Comparison of ENCODE assay signal across 11 cellular contexts in the genomic region with DNA sequence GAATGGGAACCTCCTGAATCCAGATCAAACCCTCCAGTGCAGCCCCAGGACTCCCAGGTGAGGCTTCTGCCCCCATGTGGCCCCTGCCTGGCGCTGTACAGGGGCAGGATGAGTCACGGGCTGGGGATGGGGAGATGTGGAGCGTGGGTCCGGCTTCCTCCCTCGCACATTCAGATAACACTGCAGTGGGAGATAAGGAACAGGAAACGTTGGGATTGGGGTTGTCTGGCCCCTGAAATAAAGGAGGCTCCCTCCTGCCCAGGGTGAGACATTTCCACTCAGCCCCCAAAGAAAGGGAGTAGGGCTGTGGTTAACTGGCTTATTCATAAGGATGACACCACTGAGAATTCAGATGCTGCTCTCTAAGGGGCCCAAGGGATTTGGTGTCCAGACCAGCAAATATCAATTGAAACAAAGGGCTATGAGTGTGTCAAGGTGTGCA. TPM values are rescaled to one million over a fixed set of nuclear protein-coding genes. Genes with fewer than 3 reads are reported as not detected.
DNase-seq lines count a peak whose midpoint lies in the region; ATAC-seq and TF ChIP-seq lines count a peak whose summit lies in the region.
"Had no signal": no experiment of that assay in that cellular context is flagged by ENCODE, and none has a peak within 500 bp of the region (broad histone marks: within the 10 kb centered on the region; RNA-seq: fewer than 3 reads in every experiment).

No MANE protein-coding gene starts in this region.

- no peaks in the 10 kb centered on the region for H3K9me3 Mint-ChIP-seq in activated CD4-positive, alpha-beta T cell treated with anti-CD3 and anti-CD28 coated beads for 36 hours (ENCODE audit: low read depth)
- H3K9me3 Mint-ChIP-seq: CD4-positive, alpha-beta T cell had no signal

- no peaks in the 10 kb centered on the region for H3K9me3 ChIP-seq in stomach smooth muscle (ENCODE audit: control insufficient read depth in 2 of 2, low read length in 2 of 2)
- H3K9me3 ChIP-seq: MG63 had no signal

- no peaks in the 10 kb centered on the region for H3K27me3 ChIP-seq in stomach smooth muscle (ENCODE audit: control insufficient read depth in 1 of 2, insufficient read depth in 2 of 2, low read length in 2 of 2)
- H3K27me3 ChIP-seq: MG63 had no signal

- no peak overlapping the region for H3K4me3 Mint-ChIP-seq in activated CD4-positive, alpha-beta T cell treated with anti-CD3 and anti-CD28 coated beads for 36 hours
- H3K4me3 Mint-ChIP-seq: CD4-positive, alpha-beta T cell had no signal

- H3K9ac ChIP-seq in stomach smooth muscle (ENCODE audit: low read length in 2 of 2) = peak overlapping the region in 1 of 2 donors; percentile 41

- no peak overlapping the region for H3K4me3 ChIP-seq in epithelial cell of proximal tubule (ENCODE audit: low read depth, low read length)
- H3K4me3 ChIP-seq in stomach smooth muscle (ENCODE audit: low read length in 2 of 2) = no peak overlapping the region
- H3K4me3 ChIP-seq: MG63 had no signal

- H3K36me3 Mint-ChIP-seq in activated CD4-positive, alpha-beta T cell treated with anti-CD3 and anti-CD28 coated beads for 36 hours (ENCODE audit: low read depth) = no peaks in the 10 kb centered on the region

- H3K36me3 ChIP-seq in stomach smooth muscle (ENCODE audit: control insufficient read depth in 2 of 2, insufficient read depth in 2 of 2, low read length in 2 of 2) = peaks cover 4 to 21% of the 10 kb centered on the region in 2 donors
- H3K36me3 ChIP-seq: MG63 had no signal

- H3K4me1 Mint-ChIP-seq in activated CD4-positive, alpha-beta T cell treated with anti-CD3 and anti-CD28 coated beads for 36 hours = no peaks in the 10 kb centered on the region

- DNase-seq in activated CD4-positive, alpha-beta T cell treated with anti-CD3 and anti-CD28 coated beads for 36 hours = no peak
- DNase-seq in activated CD4-positive, alpha-beta T cell treated with anti-CD3 and anti-CD28 coated beads, Interleukin-2, amount 50 U/mL, for 4 hours = no peak
- DNase-seq in NCI-H69 (lab: John Stamatoyannopoulos, UW) (peak; percentile 48), epithelial cell of proximal tubule (ENCODE audit: low read depth) (no peak)
- DNase-seq in stimulated activated CD4-positive, alpha-beta T cell treated with anti-CD3 and anti-CD28 coated beads, Interleukin-4, amount 100 ng/mL, for 24 hours = no peak
- no peak for DNase-seq in activated CD4-positive, alpha-beta T cell treated with anti-CD3 and anti-CD28 coated beads for 48 hours
- DNase-seq: amygdala; CD4-positive, alpha-beta T cell had no signal

- peak overlapping the region; percentile 31 for H3K27ac ChIP-seq in stomach smooth muscle (ENCODE audit: low read length)

- intact Hi-C loops in activated CD4-positive, alpha-beta T cell treated with anti-CD3 and anti-CD28 coated beads for 36 hours (cut with DNase I, micrococcal nuclease) = loop anchor here in 1 of 2 experiments (5.0 kb wide), 3 partner anchors 252 to 712 kb away; a partner anchor contains a TSS

- peaks cover 20% of the 10 kb centered on the region for H3K4me1 ChIP-seq in stomach smooth muscle (ENCODE audit: control insufficient read depth, insufficient read depth, low read length)

- H3K27ac Mint-ChIP-seq in activated CD4-positive, alpha-beta T cell treated with anti-CD3 and anti-CD28 coated beads for 36 hours = no peak overlapping the region
- H3K27ac Mint-ChIP-seq: CD4-positive, alpha-beta T cell had no signal

- ATAC-seq in activated CD4-positive, alpha-beta T cell treated with anti-CD3 and anti-CD28 coated beads for 36 hours = peak; percentile 13
- no peak for ATAC-seq in GM19035 (IDR thresholded peaks at IDR 0.05; ENCODE audit: unreplicated experiment)

- peak; percentile 33 for TF ChIP-seq CTCF in epithelial cell of proximal tubule (conservative IDR thresholded peaks at IDR 0.05; ENCODE audit: low read depth, low read length)

- POLR2A ChIA-PET in activated CD4-positive, alpha-beta T cell treated with anti-CD3 and anti-CD28 coated beads for 36 hours (lab: Charles Lee) = no interaction called here

- CTCF ChIA-PET in activated CD4-positive, alpha-beta T cell treated with anti-CD3 and anti-CD28 coated beads for 36 hours (lab: Charles Lee) = interaction anchor here (0.6 to 10.3 kb wide), 7 partner anchors 9 to 235 kb away, joined by 3 to 195 read pairs (median 3); no protein-coding TSS in a partner anchor

- H3K27me3 Mint-ChIP-seq in activated CD4-positive, alpha-beta T cell treated with anti-CD3 and anti-CD28 coated beads for 36 hours = peaks cover 2% of the 10 kb centered on the region

RNA-seq across cellular contexts. Expression of a gene that starts 30.7 kb away (rescaled TPM):
- not detected for total RNA-seq in activated CD4-positive, alpha-beta T cell treated with anti-CD3 and anti-CD28 coated beads for 36 hours
- 61.9 and 111 TPM in 2 replicates for total RNA-seq in epithelial cell of proximal tubule
- total RNA-seq: CD4-positive, alpha-beta T cell had no signal

RNA-seq across cellular contexts. Expression of a gene that starts 31.4 kb away (rescaled TPM):
- total RNA-seq in activated CD4-positive, alpha-beta T cell treated with anti-CD3 and anti-CD28 coated beads for 36 hours = 10 to 100 TPM in 1 of 2 experiments, 1 to 10 TPM in 1; 9.8 to 11.5 TPM
- 409 and 423 TPM in 2 replicates for total RNA-seq in epithelial cell of proximal tubule
- total RNA-seq: CD4-positive, alpha-beta T cell had no signal

Comparison
In these comparisons a context has a peak if more than half of its experiments do, and no peak if none do; other contexts are left out.
1. RNA of a gene that starts 30.7 kb away (total RNA-seq): 61.9 to 111 TPM in epithelial cell of proximal tubule; not detected in activated CD4-positive, alpha-beta T cell treated with anti-CD3 and anti-CD28 coated beads for 36 hours; every median in the first group is over 10 times any median in the second.
2. RNA of a gene that starts 31.4 kb away (total RNA-seq): 409 to 423 TPM in epithelial cell of proximal tubule; 9.8 to 11.5 TPM in activated CD4-positive, alpha-beta T cell treated with anti-CD3 and anti-CD28 coated beads for 36 hours; every median in the first group is over 10 times any median in the second.